22 cellular contexts compared by ENCODE assay signal in genomic region chr11:111795333-111795985, GRCh38. TPM values are rescaled to one million over a fixed set of nuclear protein-coding genes. Genes with fewer than 3 reads are reported as not detected.
A peak's percentile ranks its signal among the peaks of the same experiment; 100 is the strongest.
DNase-seq lines count a peak whose midpoint lies in the region; ATAC-seq, FAIRE-seq and TF ChIP-seq lines count a peak whose summit lies in the region.
"Had no signal": no experiment of that assay in that cellular context is flagged by ENCODE, and none has a peak within 500 bp of the region (broad histone marks: within the 10 kb centered on the region; RNA-seq: fewer than 3 reads in every experiment).

No MANE protein-coding gene starts in this region.

- no peak for ATAC-seq in SK-N-SH treated with all-trans-retinoic acid at 6 μM for 48 hours
- no peak for ATAC-seq in GM21515 (IDR thresholded peaks at IDR 0.05; ENCODE audit: unreplicated experiment)
- ATAC-seq: left lung, mucosa of descending colon had no signal

- no peak overlapping the region for H3K18ac ChIP-seq in H9 (ENCODE audit: insufficient read length, low read depth, low read length)

- no peak for TF ChIP-seq EP300 in SK-N-SH (IDR thresholded peaks at IDR 0.05; ENCODE audit: borderline replicate concordance in 1 of 2, low read depth in 1 of 2, low read length in 1 of 2)

- H2AK5ac ChIP-seq in H9 (ENCODE audit: insufficient read length, low read length) = no peak overlapping the region

- no peak overlapping the region for H3K23ac ChIP-seq in H9 (ENCODE audit: insufficient read length, low read depth, low read length)

- H3K9me3 ChIP-seq in SK-N-SH (no peaks in the 10 kb centered on the region), astrocyte (ENCODE audit: insufficient read depth, low read depth, low read length) (no peaks in the 10 kb centered on the region), vagina (no peaks in the 10 kb centered on the region), H9 (ENCODE audit: control insufficient read depth, low read depth, low read length) (no peaks in the 10 kb centered on the region)
- H3K9me3 ChIP-seq: ascending aorta, thyroid gland had no signal

- POLR2A ChIA-PET in SK-N-SH (lab: Yijun Ruan, JAX) = no interaction called here

- H4K8ac ChIP-seq in H9 (replicated peaks; ENCODE audit: insufficient read length, low read depth, low read length) = no peak overlapping the region

- TF ChIP-seq POLR2A in vagina (IDR thresholded peaks at IDR 0.05) = no peak

- H3K36me3 ChIP-seq in SK-N-SH (replicated peaks in 1 of 2; ENCODE audit: control insufficient read depth in 1 of 2, insufficient read depth in 2 of 2, low read length in 1 of 2) (peaks cover 0 to 5% of the 10 kb centered on the region in 2 experiments), astrocyte (ENCODE audit: insufficient read depth, low read length) (no peaks in the 10 kb centered on the region), vagina (peaks cover 0 to 3% of the 10 kb centered on the region in 2 donors)
- H3K36me3 ChIP-seq: left lung, neural progenitor cell, thyroid gland had no signal

- H2BK120ac ChIP-seq in H9 (ENCODE audit: low read depth, low read length, poor library complexity, severe bottlenecking) = no peak overlapping the region

- no peak for TF ChIP-seq RAD21 in SK-N-SH (IDR thresholded peaks at IDR 0.05; ENCODE audit: low read length)

- no peak overlapping the region for H2BK12ac ChIP-seq in H9 (ENCODE audit: insufficient read length, low read depth, low read length)

- TF ChIP-seq CTCF in SK-N-SH (IDR thresholded peaks at IDR 0.05) (no peak), astrocyte (IDR thresholded peaks at IDR 0.05; ENCODE audit: insufficient read depth, low read depth, low read length) (no peak), vagina (IDR thresholded peaks at IDR 0.05) (no peak), H9 (conservative IDR thresholded peaks at IDR 0.05) (no peak)

- H3K4me1 ChIP-seq in SK-N-SH (ENCODE audit: control insufficient read depth in 1 of 2, insufficient read depth in 2 of 2, low read depth in 1 of 2, low read length in 1 of 2) (peaks cover 18 to 26% of the 10 kb centered on the region in 2 experiments; a peak in 3 of 4 replicates), astrocyte (ENCODE audit: insufficient read depth, low read length) (no peaks in the 10 kb centered on the region), vagina (peaks cover 13% of the 10 kb centered on the region), H9 (ENCODE audit: insufficient read depth, low read length) (no peaks in the 10 kb centered on the region)
- H3K4me1 ChIP-seq: ascending aorta, left lung, neural progenitor cell, thyroid gland had no signal

- no peak overlapping the region for H3K4me3 ChIP-seq in SK-N-SH (ENCODE audit: low read depth in 2 of 2, low read length in 1 of 2)
- no peak overlapping the region for H3K4me3 ChIP-seq in astrocyte (ENCODE audit: insufficient read depth, low read depth, low read length)
- H3K4me3 ChIP-seq in vagina = no peak overlapping the region
- H3K4me3 ChIP-seq: ascending aorta, left lung, mucosa of descending colon, neural progenitor cell, thyroid gland had no signal

- H3K4me2 ChIP-seq in SK-N-SH = no peak overlapping the region
- no peak overlapping the region for H3K4me2 ChIP-seq in astrocyte (ENCODE audit: low read length)
- H3K4me2 ChIP-seq in H9 (ENCODE audit: insufficient read depth, insufficient read length, low read length) = no peak overlapping the region
- H3K4me2 ChIP-seq: neural progenitor cell had no signal

- H3K27ac ChIP-seq in SK-N-SH (ENCODE audit: low read depth in 2 of 2, low read length in 1 of 2) = peak overlapping the region in 1 of 2 experiments; percentile 81; a peak in 1 of 4 replicates
- no peak overlapping the region for H3K27ac ChIP-seq in astrocyte (ENCODE audit: low read depth, low read length)
- peak overlapping the region; percentile 4 for H3K27ac ChIP-seq in vagina
- H3K27ac ChIP-seq in H9 (ENCODE audit: insufficient read length, low read depth, low read length) = no peak overlapping the region
- H3K27ac ChIP-seq: ascending aorta, left lung, neural progenitor cell, thyroid gland had no signal

- H3K79me2 ChIP-seq in SK-N-SH (ENCODE audit: insufficient read depth) (no peaks in the 10 kb centered on the region), astrocyte (ENCODE audit: insufficient read depth, low read length) (no peaks in the 10 kb centered on the region), H9 (ENCODE audit: insufficient read depth, low read length) (no peaks in the 10 kb centered on the region)

- no peak overlapping the region for H2BK5ac ChIP-seq in H9 (ENCODE audit: insufficient read length, low read length)

- H3K79me1 ChIP-seq in H9 (ENCODE audit: insufficient read depth, low read depth, low read length, poor library complexity, severe bottlenecking) = no peaks in the 10 kb centered on the region

- H3K27me3 Mint-ChIP-seq in astrocyte (ENCODE audit: low read depth, unreplicated experiment) (no peaks in the 10 kb centered on the region), H9 (ENCODE audit: low read depth) (no peaks in the 10 kb centered on the region)
- H3K27me3 Mint-ChIP-seq: CD4-positive, alpha-beta memory T cell had no signal

- no peaks in the 10 kb centered on the region for H3K9me2 ChIP-seq in SK-N-SH

- H3K4me3 Mint-ChIP-seq in astrocyte (ENCODE audit: unreplicated experiment) (no peak overlapping the region), H9 (no peak overlapping the region)
- H3K4me3 Mint-ChIP-seq: CD4-positive, alpha-beta memory T cell; endodermal cell; neural progenitor cell had no signal

- H4K5ac ChIP-seq in H9 (ENCODE audit: insufficient read length, low read depth, low read length) = no peak overlapping the region

- H3K36me3 Mint-ChIP-seq in astrocyte (ENCODE audit: low read depth, unreplicated experiment) (peaks cover 24% of the 10 kb centered on the region), H9 (ENCODE audit: insufficient read depth in 1 of 3, low read depth in 3 of 3) (no peaks in the 10 kb centered on the region)

- H4K20me1 ChIP-seq in SK-N-SH (ENCODE audit: insufficient read depth) = no peaks in the 10 kb centered on the region
- H4K20me1 ChIP-seq in astrocyte (ENCODE audit: insufficient read depth, low read length) = no peaks in the 10 kb centered on the region
- no peaks in the 10 kb centered on the region for H4K20me1 ChIP-seq in H9 (ENCODE audit: control insufficient read depth, insufficient read depth, insufficient read length)

- H2BK15ac ChIP-seq in H9 (ENCODE audit: low read depth, low read length) = no peak overlapping the region

- intact Hi-C loops in vagina (cut with DNase I) = no loop called here

- H3K4me1 Mint-ChIP-seq in astrocyte (ENCODE audit: low read depth, unreplicated experiment) (no peaks in the 10 kb centered on the region), H9 (peaks cover 0 to 8% of the 10 kb centered on the region in 2 experiments; a peak in 1 of 4 replicates)
- H3K4me1 Mint-ChIP-seq: neural progenitor cell had no signal

- H3K27me3 ChIP-seq in SK-N-SH (ENCODE audit: insufficient read depth) (no peaks in the 10 kb centered on the region), astrocyte (ENCODE audit: insufficient read depth, low read length) (no peaks in the 10 kb centered on the region), vagina (no peaks in the 10 kb centered on the region), H9 (ENCODE audit: insufficient read depth, low read length) (no peaks in the 10 kb centered on the region)
- H3K27me3 ChIP-seq: ascending aorta, left lung, neural progenitor cell, thyroid gland had no signal

- H3T11ph ChIP-seq in H9 (ENCODE audit: low read length) = no peak overlapping the region

- no peak overlapping the region for H3K14ac ChIP-seq in H9 (ENCODE audit: insufficient read depth, low read length)

- no peaks in the 10 kb centered on the region for H3K23me2 ChIP-seq in H9 (ENCODE audit: insufficient read length, low read depth, low read length, poor library complexity, severe bottlenecking)

- no peak for DNase-seq in SK-N-SH
- DNase-seq in astrocyte (ENCODE audit: low read depth) = peak; percentile 60
- DNase-seq in iris pigment epithelial cell (ENCODE audit: low read depth) = peak; percentile 84
- no peak for DNase-seq in vagina (ENCODE audit: extremely low spot score in 2 of 2)
- DNase-seq in Ammon's horn (ENCODE audit: low spot score) = no peak
- DNase-seq in H9 = no peak
- DNase-seq: 8988T; activated CD4-positive, alpha-beta T cell treated with anti-CD3 and anti-CD28 coated beads for 48 hours; activated CD8-positive, alpha-beta memory T cell treated with anti-CD3 and anti-CD28 coated beads, Interleukin-2, amount 50 U/mL, for 48 hours; activated effector memory CD4-positive, alpha-beta T cell treated with anti-CD3 and anti-CD28 coated beads, Interleukin-2, amount 50 U/mL, for 16 hours; CD4-positive, alpha-beta memory T cell; endodermal cell; left lung; mucosa of descending colon; NCI-H146; thyroid gland had no signal

- H3K27ac Mint-ChIP-seq in astrocyte (ENCODE audit: unreplicated experiment) = no peak overlapping the region
- no peak overlapping the region for H3K27ac Mint-ChIP-seq in H9
- H3K27ac Mint-ChIP-seq: CD4-positive, alpha-beta memory T cell; endodermal cell; neural progenitor cell had no signal

- peaks cover 4% of the 10 kb centered on the region for H3K9me3 Mint-ChIP-seq in astrocyte (ENCODE audit: unreplicated experiment)
- H3K9me3 Mint-ChIP-seq in H9 = no peaks in the 10 kb centered on the region
- H3K9me3 Mint-ChIP-seq: endodermal cell, neural progenitor cell had no signal

- H2AFZ ChIP-seq in SK-N-SH (ENCODE audit: low read depth) = no peak overlapping the region
- H2AFZ ChIP-seq in astrocyte (ENCODE audit: low read depth, low read length) = no peak overlapping the region
- H2AFZ ChIP-seq in H9 (ENCODE audit: low read length) = no peak overlapping the region
- H2AFZ ChIP-seq: neural progenitor cell had no signal

- no peak overlapping the region for H2BK20ac ChIP-seq in H9 (ENCODE audit: low read depth, low read length, poor library complexity, severe bottlenecking)

- WGBS in SK-N-SH (ENCODE audit: low lambda C conversion rate) = 95% methylated on average over 7 of the region's 7 CpGs
- WGBS in H9 (ENCODE audit: extremely low coverage, insufficient read length, low lambda C conversion rate) = no CpG with 5 or more reads among the region's 7 CpGs

- CTCF ChIA-PET in SK-N-SH (lab: Yijun Ruan, JAX) = interaction anchor here (0.6 to 2.9 kb wide), 9 partner anchors 12 to 229 kb away, joined by 3 to 11 read pairs (median 5); no protein-coding TSS in a partner anchor

- no peak overlapping the region for H3K56ac ChIP-seq in H9 (ENCODE audit: insufficient read length, low read depth, low read length)

- H3K4ac ChIP-seq in H9 (ENCODE audit: low read depth, low read length) = no peak overlapping the region

- no peak for FAIRE-seq in astrocyte (lab: Jason Lieb, UNC)
- FAIRE-seq: frontal cortex, TTC549 had no signal

- no peak overlapping the region for H4K91ac ChIP-seq in H9 (ENCODE audit: insufficient read length, low read depth, low read length)

- H3F3A ChIP-seq in SK-N-SH (replicated peaks; ENCODE audit: insufficient read depth) = peaks cover 27% of the 10 kb centered on the region

- H3K9ac ChIP-seq in SK-N-SH (no peak overlapping the region), astrocyte (ENCODE audit: low read length) (no peak overlapping the region), H9 (ENCODE audit: extremely low read depth, insufficient read length, low read length) (no peak overlapping the region)
- H3K9ac ChIP-seq: neural progenitor cell had no signal

RNA-seq across cellular contexts. Expression of gene PPP2R1B, which starts 29.3 kb away (rescaled TPM):
- 25.9 and 32.3 TPM in 2 replicates for polyA plus RNA-seq in SK-N-SH (2012; rRNA removed)
- 24.9 and 26.8 TPM in 2 replicates for polyA plus RNA-seq in SK-N-SH (2012; cell fraction: cytosol; rRNA removed)
- 27.4 and 48.2 TPM in 2 replicates for polyA plus RNA-seq in SK-N-SH (2012; cell fraction: nucleus; rRNA removed)
- total RNA-seq in astrocyte (43.0 and 44.5 TPM in 2 replicates), vagina (35.6 TPM), H9 (2021) (95.5 and 105 TPM in 2 replicates)

Comparison
In these comparisons a context has a peak if more than half of its experiments do, and no peak if none do; other contexts are left out.
1. DNase-seq: peak in astrocyte (single experiment) and iris pigment epithelial cell (single experiment); none in SK-N-SH (single experiment), vagina (0 of 2), Ammon's horn (single experiment) and H9 (single experiment).